Comparison of ENCODE assay signal across 8 cellular contexts in genomic region chr16:68257906-68258800, GRCh38. TPM values are rescaled to one million over a fixed set of nuclear protein-coding genes. Genes with fewer than 3 reads are reported as not detected.
DNase-seq lines count a peak whose midpoint lies in the region; ATAC-seq and TF ChIP-seq lines count a peak whose summit lies in the region.

No MANE protein-coding gene starts in this region.

- H3K27ac Mint-ChIP-seq in IgD-negative memory B cell = peak overlapping the region; percentile 16 to 89 (median 47)
- peak overlapping the region; percentile 81 for H3K27ac Mint-ChIP-seq in dendritic cell treated with granulocyte-macrophage colony-stimulating factor and Interleukin-4, amounts not matched to agents 40 ng/mL and 50 ng/mL, for 4 days

- ATAC-seq in omental fat pad (ENCODE audit: low FRiP score) = peak; percentile 49

- peaks cover 12 to 21% (median 15%) of the 10 kb centered on the region in 3 donors for H3K4me1 Mint-ChIP-seq in IgD-negative memory B cell
- peaks cover 40% of the 10 kb centered on the region for H3K4me1 Mint-ChIP-seq in dendritic cell treated with granulocyte-macrophage colony-stimulating factor and Interleukin-4, amounts not matched to agents 40 ng/mL and 50 ng/mL, for 4 days (ENCODE audit: low read depth)

- peak overlapping the region in 2 of 4 donors; percentile 57 to 82 for H3K4me3 Mint-ChIP-seq in IgD-negative memory B cell
- peak overlapping the region; percentile 32 for H3K4me3 Mint-ChIP-seq in dendritic cell treated with granulocyte-macrophage colony-stimulating factor and Interleukin-4, amounts not matched to agents 40 ng/mL and 50 ng/mL, for 4 days

- H3K36me3 Mint-ChIP-seq in IgD-negative memory B cell = peaks cover 4% of the 10 kb centered on the region
- peaks cover 83% of the 10 kb centered on the region for H3K36me3 Mint-ChIP-seq in dendritic cell treated with granulocyte-macrophage colony-stimulating factor and Interleukin-4, amounts not matched to agents 40 ng/mL and 50 ng/mL, for 4 days (ENCODE audit: low read depth)

- intact Hi-C loops in dendritic cell treated with granulocyte-macrophage colony-stimulating factor and Interleukin-4, amounts not matched to agents 40 ng/mL and 50 ng/mL, for 4 days (cut with micrococcal nuclease) = loop anchor here (1.0 to 2.0 kb wide), 2 partner anchors 11 to 53 kb away; partner anchors contain the start of genes PRMT7 and SLC7A6OS
- intact Hi-C loops in posterior vena cava (cut with DNase I) = no loop called here

- H3K9me3 Mint-ChIP-seq in IgD-negative memory B cell = no peaks in the 10 kb centered on the region
- no peaks in the 10 kb centered on the region for H3K9me3 Mint-ChIP-seq in dendritic cell treated with granulocyte-macrophage colony-stimulating factor and Interleukin-4, amounts not matched to agents 40 ng/mL and 50 ng/mL, for 4 days

- no peak for TF ChIP-seq CTCF in omental fat pad (IDR thresholded peaks at IDR 0.05)

- peak; percentile 45 for DNase-seq in GDM1 (lab: John Stamatoyannopoulos, UW)
- no peak for DNase-seq in omental fat pad (ENCODE audit: low spot score)
- DNase-seq in activated CD8-positive, alpha-beta memory T cell treated with anti-CD3 and anti-CD28 coated beads, Interleukin-2, amount 50 U/mL, for 48 hours = no peak
- DNase-seq in GM19238 (ENCODE audit: insufficient read length, low spot score) = no peak
- DNase-seq in hepatic stellate cell (ENCODE audit: low spot score) = no peak
- no peak for DNase-seq in posterior vena cava (ENCODE audit: low spot score)

- H3K27me3 Mint-ChIP-seq in IgD-negative memory B cell = no peaks in the 10 kb centered on the region
- H3K27me3 Mint-ChIP-seq in dendritic cell treated with granulocyte-macrophage colony-stimulating factor and Interleukin-4, amounts not matched to agents 40 ng/mL and 50 ng/mL, for 4 days = no peaks in the 10 kb centered on the region

RNA-seq across cellular contexts. Expression of gene SLC7A6, which starts 6.2 kb away (rescaled TPM):
- polyA plus RNA-seq in IgD-negative memory B cell = 13.8 TPM
- total RNA-seq in omental fat pad (100 to 1,000 TPM; 129 to 181 (median 147) TPM), posterior vena cava (10 to 100 TPM; 28.4 to 39.7 TPM)

RNA-seq across cellular contexts. Expression of gene PLA2G15, which starts 13.0 kb away (rescaled TPM):
- polyA plus RNA-seq in IgD-negative memory B cell = 8.2 TPM
- total RNA-seq in omental fat pad (10 to 100 TPM; 24.0 to 42.9 (median 31.1) TPM), posterior vena cava (10 to 100 TPM; 11.6 to 21.9 TPM)

RNA-seq across cellular contexts. Expression of gene ESRP2, which starts 22.2 kb away (rescaled TPM):
- polyA plus RNA-seq in IgD-negative memory B cell = 0.48 TPM
- total RNA-seq in omental fat pad = 1 to 10 TPM in 3 of 4 donors, not detected in 1; 1.9 to 6.5 (median 4.2) TPM
- total RNA-seq in posterior vena cava = under 1 TPM in 1 of 2 donors, not detected in 1; 0.23 TPM

RNA-seq across cellular contexts. Expression of gene SLC7A6OS, which starts 52.6 kb away (rescaled TPM):
- 28.2 TPM for polyA plus RNA-seq in IgD-negative memory B cell
- 10 to 100 TPM in 3 of 4 donors, 1 to 10 TPM in 1; 7.2 to 19.7 (median 14.7) TPM for total RNA-seq in omental fat pad
- total RNA-seq in posterior vena cava = 10 to 100 TPM in 1 of 2 donors, 1 to 10 TPM in 1; 9.9 to 12.5 TPM

RNA-seq across cellular contexts. Expression of gene PRMT7, which starts 52.7 kb away (rescaled TPM):
- polyA plus RNA-seq in IgD-negative memory B cell = 22.8 TPM
- total RNA-seq in omental fat pad = 10 to 100 TPM; 22.3 to 56.7 (median 35.8) TPM
- total RNA-seq in posterior vena cava = 10 to 100 TPM; 18.1 to 22.9 TPM
